In genomic region chr6:13260116-13260598, GRCh38 we compare ENCODE assay signal across 13 cellular contexts.
"Had no signal": no experiment of that assay in that cellular context is flagged by ENCODE, and none has a peak within 500 bp of the region (broad histone marks: within the 10 kb centered on the region; RNA-seq: fewer than 3 reads in every experiment).

No MANE protein-coding gene starts in this region.

- H3K27ac Mint-ChIP-seq: activated naive CD4-positive, alpha-beta T cell treated with anti-CD3 and anti-CD28 coated beads for 36 hours; activated T-helper 17 cell treated with anti-CD3 and anti-CD28 coated beads, Interleukin-2, amount 50 U/mL, for 72 hours; natural killer cell; stimulated activated naive CD8-positive, alpha-beta T cell treated with anti-CD3 and anti-CD28 coated beads, Interleukin-15, Interleukin-2, amounts not matched to agents 100 ng/mL and 50 ng/mL, for 24 hours had no signal

- H3K4me3 Mint-ChIP-seq: activated naive CD4-positive, alpha-beta T cell treated with anti-CD3 and anti-CD28 coated beads for 36 hours; activated T-helper 17 cell treated with anti-CD3 and anti-CD28 coated beads, Interleukin-2, amount 50 U/mL, for 72 hours; natural killer cell; stimulated activated naive CD8-positive, alpha-beta T cell treated with anti-CD3 and anti-CD28 coated beads, Interleukin-15, Interleukin-2, amounts not matched to agents 100 ng/mL and 50 ng/mL, for 24 hours had no signal

- H3K36me3 Mint-ChIP-seq: natural killer cell had no signal

- H3K4me1 Mint-ChIP-seq: activated T-helper 17 cell treated with anti-CD3 and anti-CD28 coated beads, Interleukin-2, amount 50 U/mL, for 72 hours; natural killer cell had no signal

- ATAC-seq: activated T-helper 17 cell treated with anti-CD3 and anti-CD28 coated beads, Interleukin-2, amount 50 U/mL, for 72 hours; left cardiac atrium; natural killer cell had no signal

- H3K27me3 ChIP-seq: cardiac muscle cell, esophagus muscularis mucosa, sigmoid colon, upper lobe of left lung had no signal

- DNase-seq: activated CD4-positive, CD25-positive, alpha-beta regulatory T cell treated with anti-CD3 and anti-CD28 coated beads, Interleukin-2, amount 50 U/mL, for 72 hours; activated naive CD4-positive, alpha-beta T cell treated with anti-CD3 and anti-CD28 coated beads for 36 hours; left cardiac atrium; natural killer cell; sigmoid colon; stimulated activated CD4-positive, alpha-beta T cell treated with anti-CD3 and anti-CD28 coated beads, Interleukin-12 subunit alpha, Interleukin-12 subunit beta, amount 100 ng/mL, for 4 hours; upper lobe of left lung had no signal

- H3K9me3 ChIP-seq: sigmoid colon, upper lobe of left lung had no signal

- H3K27ac ChIP-seq: cardiac muscle cell, esophagus muscularis mucosa, sigmoid colon, upper lobe of left lung had no signal

- FAIRE-seq: astrocyte had no signal

- H3K4me3 ChIP-seq: cardiac muscle cell, esophagus muscularis mucosa, lung, sigmoid colon, upper lobe of left lung had no signal

- H3K4me1 ChIP-seq: esophagus muscularis mucosa, sigmoid colon had no signal

- H3K9me3 Mint-ChIP-seq: natural killer cell had no signal

- H3K27me3 Mint-ChIP-seq: activated T-helper 17 cell treated with anti-CD3 and anti-CD28 coated beads, Interleukin-2, amount 50 U/mL, for 72 hours; stimulated activated naive CD8-positive, alpha-beta T cell treated with anti-CD3 and anti-CD28 coated beads, Interleukin-15, Interleukin-2, amounts not matched to agents 100 ng/mL and 50 ng/mL, for 24 hours had no signal

- H3K36me3 ChIP-seq: cardiac muscle cell, esophagus muscularis mucosa, sigmoid colon, upper lobe of left lung had no signal
